In genomic region chr11:67996622-67997459, GRCh38 we compare ENCODE assay signal across 9 cellular contexts. TPM values are rescaled to one million over a fixed set of nuclear protein-coding genes. Genes with fewer than 3 reads are reported as not detected.
A peak's percentile ranks its signal among the peaks of the same experiment; 100 is the strongest.
DNase-seq lines count a peak whose midpoint lies in the region; ATAC-seq and TF ChIP-seq lines count a peak whose summit lies in the region.
"Had no signal": no experiment of that assay in that cellular context is flagged by ENCODE, and none has a peak within 500 bp of the region (broad histone marks: within the 10 kb centered on the region; RNA-seq: fewer than 3 reads in every experiment).

No MANE protein-coding gene starts in this region.

- peak overlapping the region; percentile 73 for H2BK12ac ChIP-seq in neuronal stem cell (ENCODE audit: low read length)

- H3K18ac ChIP-seq in neuronal stem cell (ENCODE audit: low read length), result peak overlapping the region; percentile 93

- peak overlapping the region in 1 of 2 donors; percentile 31 for H3K27ac Mint-ChIP-seq in effector memory CD8-positive, alpha-beta T cell
- H3K27ac Mint-ChIP-seq: T-cell had no signal

- WGBS in neuronal stem cell (ENCODE audit: extremely low coverage in 2 of 2, insufficient read length in 2 of 2, insufficient replicate concordance in 1 of 2), 2 donors, result no CpG with 5 or more reads among the region's 41 CpGs

- no peak overlapping the region for H3K27ac ChIP-seq in RWPE2 (ENCODE audit: poor library complexity, severe bottlenecking)
- peak overlapping the region; percentile 42 for H3K27ac ChIP-seq in neuronal stem cell (replicated peaks; ENCODE audit: low read length)

- H3K4me3 ChIP-seq in RWPE2 (ENCODE audit: severe bottlenecking) (no peak overlapping the region), neuronal stem cell (ENCODE audit: low read length in 2 of 2) (peak overlapping the region in 1 of 2 donors; percentile 74)

- no peak overlapping the region for H3K14ac ChIP-seq in neuronal stem cell (ENCODE audit: low read length)

- peak overlapping the region; percentile 82 for H4K8ac ChIP-seq in neuronal stem cell (ENCODE audit: low read depth, low read length)

- H3K4me1 Mint-ChIP-seq in effector memory CD8-positive, alpha-beta T cell (ENCODE audit: low read depth in 2 of 2), result peaks cover 21 to 29% of the 10 kb centered on the region in 2 donors

- H3K27me3 Mint-ChIP-seq in effector memory CD8-positive, alpha-beta T cell, result no peaks in the 10 kb centered on the region

- H3K9me3 ChIP-seq in RWPE2 (ENCODE audit: severe bottlenecking), result no peaks in the 10 kb centered on the region
- no peaks in the 10 kb centered on the region for H3K9me3 ChIP-seq in neuronal stem cell (replicated peaks in 1 of 2; ENCODE audit: control insufficient read depth in 2 of 2, insufficient read depth in 1 of 2, low read depth in 1 of 2, low read length in 2 of 2)

- no peaks in the 10 kb centered on the region for H3K79me1 ChIP-seq in neuronal stem cell (ENCODE audit: low read depth, low read length)

- peak; percentile 27 for DNase-seq in NCI-H2196 (lab: John Stamatoyannopoulos, UW; ENCODE audit: unreplicated experiment)
- no peak for DNase-seq in NCI-H2196 treated with DMSO at 0.1 percent for 48 hours (lab: John Stamatoyannopoulos, UW; ENCODE audit: unreplicated experiment)
- peak; percentile 73 for DNase-seq in RWPE2 (ENCODE audit: low spot score)
- no peak for DNase-seq in effector memory CD8-positive, alpha-beta T cell
- peak; percentile 71 for DNase-seq in neuronal stem cell (ENCODE audit: low spot score)
- DNase-seq in nucleus accumbens (lab: John Stamatoyannopoulos, UW), result no peak
- DNase-seq in activated gamma-delta T cell (lab: John Stamatoyannopoulos, UW), result no peak

- H3K27me3 ChIP-seq in RWPE2 (ENCODE audit: insufficient read depth, poor library complexity, severe bottlenecking) (no peaks in the 10 kb centered on the region), neuronal stem cell (ENCODE audit: control insufficient read depth in 3 of 3, insufficient read depth in 3 of 3, low read depth in 1 of 3, low read length in 3 of 3) (peaks cover 0 to under 1% (median 0%) of the 10 kb centered on the region in 3 experiments)

- H2BK15ac ChIP-seq in neuronal stem cell (ENCODE audit: low read length), result peak overlapping the region; percentile 100

- peak overlapping the region; percentile 44 for H3K9ac ChIP-seq in neuronal stem cell (ENCODE audit: low read depth, low read length, poor library complexity)

- H2AK5ac ChIP-seq in neuronal stem cell (ENCODE audit: low read depth, low read length), result peak overlapping the region; percentile 100

- no peaks in the 10 kb centered on the region for H3K9me3 Mint-ChIP-seq in effector memory CD8-positive, alpha-beta T cell
- H3K9me3 Mint-ChIP-seq: T-cell had no signal

- ATAC-seq in RWPE2 (ENCODE audit: low read depth), result peak; percentile 86
- peak; percentile 51 for ATAC-seq in effector memory CD8-positive, alpha-beta T cell (replicated peaks)
- ATAC-seq in HG03460 (IDR thresholded peaks at IDR 0.05; ENCODE audit: unreplicated experiment), result no peak

- no peak overlapping the region for H2AFZ ChIP-seq in neuronal stem cell (ENCODE audit: low read length)

- H3K23ac ChIP-seq in neuronal stem cell (ENCODE audit: low read depth, low read length, poor library complexity), result peak overlapping the region; percentile 55

- peak overlapping the region; percentile 66 for H2BK5ac ChIP-seq in neuronal stem cell (ENCODE audit: low read length)

- H2BK120ac ChIP-seq in neuronal stem cell (ENCODE audit: low read depth, low read length), result peak overlapping the region; percentile 87

- peak overlapping the region; percentile 70 for H3K4me2 ChIP-seq in neuronal stem cell (ENCODE audit: insufficient read depth, low read length, poor library complexity, severe bottlenecking)

- no peak overlapping the region for H4K91ac ChIP-seq in neuronal stem cell (ENCODE audit: low read depth, low read length, poor library complexity)

- TF ChIP-seq CTCF in RWPE2 (IDR thresholded peaks at IDR 0.05; ENCODE audit: poor library complexity, severe bottlenecking), result no peak

- H3K4ac ChIP-seq in neuronal stem cell (ENCODE audit: low read length), result peak overlapping the region; percentile 84

- H3K4me3 Mint-ChIP-seq in effector memory CD8-positive, alpha-beta T cell, result peak overlapping the region in 1 of 2 donors; percentile 7
- H3K4me3 Mint-ChIP-seq: T-cell had no signal

- peaks cover 3% of the 10 kb centered on the region for H3K36me3 Mint-ChIP-seq in effector memory CD8-positive, alpha-beta T cell (ENCODE audit: insufficient read depth)
- H3K36me3 Mint-ChIP-seq: T-cell had no signal

- H3K36me3 ChIP-seq in RWPE2 (ENCODE audit: low read depth) (no peaks in the 10 kb centered on the region; the same call in 1 of the 2 replicates), neuronal stem cell (replicated peaks in 1 of 2; ENCODE audit: control insufficient read depth in 2 of 2, insufficient read depth in 2 of 2, low read length in 2 of 2) (no peaks in the 10 kb centered on the region)

- H3K4me1 ChIP-seq in RWPE2 (ENCODE audit: insufficient read depth, poor library complexity, severe bottlenecking), result no peaks in the 10 kb centered on the region
- H3K4me1 ChIP-seq in neuronal stem cell (ENCODE audit: control insufficient read depth in 2 of 2, insufficient read depth in 1 of 2, low read depth in 1 of 2, low read length in 2 of 2), result peaks cover 9 to 11% of the 10 kb centered on the region in 2 donors

RNA-seq across cellular contexts. Expression of gene UNC93B1, which starts 7.1 kb away (rescaled TPM):
- polyA plus RNA-seq in neuronal stem cell (2013, experiment 1 of 2), result 4.9 TPM
- polyA plus RNA-seq in neuronal stem cell (2013, experiment 2 of 2), result 4.6 TPM

RNA-seq across cellular contexts. Expression of gene ALDH3B1, which starts 13.3 kb away (rescaled TPM):
- polyA plus RNA-seq in neuronal stem cell (2013, experiment 1 of 2), result 0.25 TPM
- polyA plus RNA-seq in neuronal stem cell (2013, experiment 2 of 2), result 0.22 TPM

RNA-seq across cellular contexts. Expression of gene NDUFS8, which starts 33.6 kb away (rescaled TPM):
- polyA plus RNA-seq in neuronal stem cell (2013, experiment 1 of 2), result 144 TPM
- 148 TPM for polyA plus RNA-seq in neuronal stem cell (2013, experiment 2 of 2)

RNA-seq across cellular contexts. Expression of gene TCIRG1, which starts 42.0 kb away (rescaled TPM):
- 5.7 TPM for polyA plus RNA-seq in neuronal stem cell (2013, experiment 1 of 2)
- polyA plus RNA-seq in neuronal stem cell (2013, experiment 2 of 2), result 4.8 TPM

Comparison
In these comparisons a context has a peak if more than half of its experiments do, and no peak if none do; other contexts are left out.
1. DNase-seq: peak in NCI-H2196 (single experiment), RWPE2 (single experiment) and neuronal stem cell (single experiment); none in NCI-H2196 treated with DMSO at 0.1 percent for 48 hours (single experiment), effector memory CD8-positive, alpha-beta T cell (0 of 3), nucleus accumbens (0 of 56) and activated gamma-delta T cell (single experiment).